In genomic region chr2:154709215-154709614, GRCh38 we compare ENCODE assay signal across 1 cellular context.
TF ChIP-seq lines count a peak whose summit lies in the region.

No MANE protein-coding gene starts in this region.

TF ChIP-seq in HepG2, 621 proteins besides CTCF, POLR2A, EP300 and RAD21 (continued from another document):
- TF ChIP-seq CBX1 (IDR thresholded peaks at IDR 0.05; ENCODE audit: low read depth): no peak
